ENCODE assay signal across 30 cellular contexts in the genomic region with DNA sequence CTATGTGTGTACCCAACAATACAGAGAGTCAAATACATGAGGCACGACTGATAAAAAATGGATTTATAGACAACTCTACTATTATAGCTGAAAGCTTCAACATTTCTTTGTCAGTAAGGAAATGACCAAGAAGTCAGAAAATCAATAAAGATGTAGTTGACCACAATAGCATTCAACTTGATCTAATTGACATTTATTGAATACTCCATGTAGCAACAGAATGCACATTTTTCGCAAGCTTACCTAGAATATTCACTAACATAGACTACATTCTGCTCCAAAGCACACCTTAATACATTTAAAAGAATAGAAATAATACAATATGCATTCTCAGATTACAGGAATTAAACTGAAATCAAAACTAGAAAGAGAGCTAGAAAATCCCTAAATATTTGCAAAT. TPM values are rescaled to one million over a fixed set of nuclear protein-coding genes. Genes with fewer than 3 reads are reported as not detected.
"Had no signal": no experiment of that assay in that cellular context is flagged by ENCODE, and none has a peak within 500 bp of the region (broad histone marks: within the 10 kb centered on the region; RNA-seq: fewer than 3 reads in every experiment).

No MANE protein-coding gene starts in this region.

- H3K36me3 ChIP-seq: colonic mucosa, esophagus muscularis mucosa, esophagus squamous epithelium, gastrocnemius medialis, gastroesophageal sphincter, heart left ventricle, heart right ventricle had no signal

- ATAC-seq: effector memory CD8-positive, alpha-beta T cell; esophagus mucosa; foreskin keratinocyte; gastrocnemius medialis; gastroesophageal sphincter; heart left ventricle; heart right ventricle had no signal

- H3K9me3 ChIP-seq: colonic mucosa, esophagus muscularis mucosa, esophagus squamous epithelium, gastrocnemius medialis, gastroesophageal sphincter had no signal

- FAIRE-seq: colon, endometrium, endothelial cell of umbilical vein, frontal cortex had no signal

- H3K4me1 ChIP-seq: colonic mucosa, esophagus muscularis mucosa, esophagus squamous epithelium, foreskin keratinocyte, gastrocnemius medialis, gastroesophageal sphincter, heart left ventricle, heart right ventricle had no signal

- H3K27me3 ChIP-seq: colonic mucosa, dorsolateral prefrontal cortex, esophagus muscularis mucosa, esophagus squamous epithelium, foreskin keratinocyte, gastrocnemius medialis, gastroesophageal sphincter, heart left ventricle, heart right ventricle had no signal

- H3K27ac ChIP-seq: colonic mucosa, coronary artery, dorsolateral prefrontal cortex, epithelial cell of prostate, esophagus muscularis mucosa, esophagus squamous epithelium, foreskin keratinocyte, gastrocnemius medialis, gastroesophageal sphincter, heart left ventricle, heart right ventricle had no signal

- H3K4me3 ChIP-seq: colonic mucosa, coronary artery, dorsolateral prefrontal cortex, esophagus muscularis mucosa, esophagus squamous epithelium, gastrocnemius medialis, gastroesophageal sphincter, heart left ventricle, heart right ventricle had no signal

- DNase-seq: colonic mucosa; cortex of kidney; dermis blood vessel endothelial cell; dorsolateral prefrontal cortex; effector CD4-positive, alpha-beta T cell; effector CD8-positive, alpha-beta T cell; effector memory CD4-positive, alpha-beta T cell; effector memory CD8-positive, alpha-beta T cell; endodermal cell; erythroblast; esophagus squamous epithelium; foreskin fibroblast; foreskin keratinocyte; foreskin melanocyte; gastrocnemius medialis; glutamatergic neuron; head of caudate nucleus; heart left ventricle; heart right ventricle had no signal

RNA-seq across cellular contexts. Expression of a gene that starts 49.2 kb away (rescaled TPM):
- total RNA-seq: dermis blood vessel endothelial cell, dermis microvascular lymphatic vessel endothelial cell, endothelial cell of umbilical vein, epithelial cell of proximal tubule, esophagus mucosa, foreskin keratinocyte, gastrocnemius medialis had no signal
- polyA plus RNA-seq: foreskin keratinocyte had no signal
